Comparison of ENCODE assay signal across 9 cellular contexts in genomic region chr6:104705095-104705707, GRCh38.
DNase-seq lines count a peak whose midpoint lies in the region; ATAC-seq and TF ChIP-seq lines count a peak whose summit lies in the region.
"Had no signal": no experiment of that assay in that cellular context is flagged by ENCODE, and none has a peak within 500 bp of the region (broad histone marks: within the 10 kb centered on the region; RNA-seq: fewer than 3 reads in every experiment).

No MANE protein-coding gene starts in this region.

- no peaks in the 10 kb centered on the region for H3K9me3 ChIP-seq in CD4-positive, alpha-beta T cell (ENCODE audit: control insufficient read depth, low read length)
- H3K9me3 ChIP-seq in tibial nerve: no peaks in the 10 kb centered on the region
- H3K9me3 ChIP-seq: body of pancreas had no signal

- peak; percentile 14 to 64 for TF ChIP-seq EP300 in tibial nerve (IDR thresholded peaks at IDR 0.05)

- H3K27me3 ChIP-seq in CD4-positive, alpha-beta T cell (ENCODE audit: control insufficient read depth, insufficient read depth, low read length): no peaks in the 10 kb centered on the region
- H3K27me3 ChIP-seq in tibial nerve: no peaks in the 10 kb centered on the region
- H3K27me3 ChIP-seq: body of pancreas had no signal

- intact Hi-C loops in CD4-positive, alpha-beta T cell (cut with DNase I, micrococcal nuclease): no loop called here
- intact Hi-C loops in sciatic nerve (cut with DNase I): no loop called here

- no peak for TF ChIP-seq POLR2A in tibial nerve (IDR thresholded peaks at IDR 0.05)

- peak; percentile 90 for ATAC-seq in CD4-positive, alpha-beta T cell (ENCODE audit: poor library complexity)
- ATAC-seq in activated T-helper 17 cell treated with anti-CD3 and anti-CD28 coated beads, Interleukin-2, amount 50 U/mL, for 72 hours (replicated peaks): peak; percentile 98
- ATAC-seq in HG02840 (IDR thresholded peaks at IDR 0.05; ENCODE audit: low FRiP score, unreplicated experiment): no peak
- no peak for ATAC-seq in GM18517 (IDR thresholded peaks at IDR 0.05; ENCODE audit: unreplicated experiment)
- ATAC-seq in sciatic nerve: no peak
- ATAC-seq: body of pancreas had no signal

- TF ChIP-seq CTCF in CD4-positive, alpha-beta T cell (IDR thresholded peaks at IDR 0.05): no peak
- no peak for TF ChIP-seq CTCF in tibial nerve (IDR thresholded peaks at IDR 0.05)

- H3K27me3 Mint-ChIP-seq in CD4-positive, alpha-beta T cell: no peaks in the 10 kb centered on the region
- no peaks in the 10 kb centered on the region for H3K27me3 Mint-ChIP-seq in activated T-helper 17 cell treated with anti-CD3 and anti-CD28 coated beads, Interleukin-2, amount 50 U/mL, for 72 hours

- peaks cover 52% of the 10 kb centered on the region for H3K4me1 Mint-ChIP-seq in CD4-positive, alpha-beta T cell (ENCODE audit: low read depth)
- peaks cover 21% of the 10 kb centered on the region for H3K4me1 Mint-ChIP-seq in activated T-helper 17 cell treated with anti-CD3 and anti-CD28 coated beads, Interleukin-2, amount 50 U/mL, for 72 hours

- 43 to 48% methylated on average over 8 of the region's 8 CpGs for WGBS in tibial nerve, 2 donors

- H3K27ac ChIP-seq in CD4-positive, alpha-beta T cell (ENCODE audit: low read depth, low read length): no peak overlapping the region
- H3K27ac ChIP-seq in tibial nerve: peak overlapping the region in 1 of 4 donors; percentile 25

- peak overlapping the region; percentile 56 for H3K4me3 Mint-ChIP-seq in CD4-positive, alpha-beta T cell
- peak overlapping the region; percentile 72 for H3K4me3 Mint-ChIP-seq in activated T-helper 17 cell treated with anti-CD3 and anti-CD28 coated beads, Interleukin-2, amount 50 U/mL, for 72 hours

- H3K9me3 Mint-ChIP-seq in CD4-positive, alpha-beta T cell: peaks cover 10% of the 10 kb centered on the region
- no peaks in the 10 kb centered on the region for H3K9me3 Mint-ChIP-seq in activated T-helper 17 cell treated with anti-CD3 and anti-CD28 coated beads, Interleukin-2, amount 50 U/mL, for 72 hours

- peak overlapping the region; percentile 12 for H3K27ac Mint-ChIP-seq in CD4-positive, alpha-beta T cell
- peak overlapping the region; percentile 84 for H3K27ac Mint-ChIP-seq in activated T-helper 17 cell treated with anti-CD3 and anti-CD28 coated beads, Interleukin-2, amount 50 U/mL, for 72 hours

- H3K36me3 Mint-ChIP-seq in CD4-positive, alpha-beta T cell (ENCODE audit: low read depth): no peaks in the 10 kb centered on the region
- H3K36me3 Mint-ChIP-seq in activated T-helper 17 cell treated with anti-CD3 and anti-CD28 coated beads, Interleukin-2, amount 50 U/mL, for 72 hours (ENCODE audit: low read depth): no peaks in the 10 kb centered on the region

- H3K4me1 ChIP-seq in tibial nerve: no peaks in the 10 kb centered on the region
- H3K4me1 ChIP-seq: body of pancreas had no signal

- H3K4me3 ChIP-seq in tibial nerve: no peak overlapping the region
- H3K4me3 ChIP-seq: body of pancreas had no signal

- POLR2A ChIA-PET in CD4-positive, alpha-beta T cell (lab: Charles Lee): interaction anchor here (1.0 to 1.6 kb wide), 2 partner anchors 15 to 18 kb away, joined by 3 to 5 read pairs; no protein-coding TSS in a partner anchor

- CTCF ChIA-PET in CD4-positive, alpha-beta T cell (lab: Charles Lee): no interaction called here

- H3K36me3 ChIP-seq in tibial nerve: no peaks in the 10 kb centered on the region

- DNase-seq in CD4-positive, alpha-beta T cell: peak in 5 of 10 experiments; percentile 2 to 33 (median 16)
- DNase-seq in M059J (ENCODE audit: low read depth): peak; percentile 96
- peak; percentile 49 for DNase-seq in inferior parietal cortex (ENCODE audit: extremely low spot score)
- no peak for DNase-seq in tibial nerve (ENCODE audit: low spot score in 2 of 2)
- DNase-seq in sciatic nerve (ENCODE audit: low spot score): no peak

Comparison
In these comparisons a context has a peak if more than half of its experiments do, and no peak if none do; other contexts are left out.
1. ATAC-seq: peak in CD4-positive, alpha-beta T cell (single experiment) and activated T-helper 17 cell treated with anti-CD3 and anti-CD28 coated beads, Interleukin-2, amount 50 U/mL, for 72 hours (single experiment); none in HG02840 (single experiment), GM18517 (single experiment) and sciatic nerve (single experiment).
2. DNase-seq: peak in M059J (single experiment) and inferior parietal cortex (single experiment); none in tibial nerve (0 of 2) and sciatic nerve (single experiment).